In genomic region chr6:137866914-137867684, GRCh38 we compare ENCODE assay signal across 8 cellular contexts. TPM values are rescaled to one million over a fixed set of nuclear protein-coding genes. Genes with fewer than 3 reads are reported as not detected.
A peak's percentile ranks its signal among the peaks of the same experiment; 100 is the strongest.
DNase-seq lines count a peak whose midpoint lies in the region; ATAC-seq lines count a peak whose summit lies in the region.

Gene TNFAIP3 (plus strand): TSS chr6:137867259. CDS start chr6:137871228, 3,969 bp downstream.

- peaks cover 0 to 4% of the 10 kb centered on the region in 2 donors for H3K27me3 Mint-ChIP-seq in CD4-positive, alpha-beta memory T cell
- H3K27me3 Mint-ChIP-seq in activated CD4-positive, alpha-beta memory T cell treated with anti-CD3 and anti-CD28 coated beads, Interleukin-2, amount 10 ng/mL, durations not matched to agents 7 days and 5 days, result no peaks in the 10 kb centered on the region

- peak within 1 kb of the TSS; percentile 96 to 99 (median 99) for H3K27ac Mint-ChIP-seq in CD4-positive, alpha-beta memory T cell
- peak within 1 kb of the TSS; percentile 86 for H3K27ac Mint-ChIP-seq in activated CD4-positive, alpha-beta memory T cell treated with anti-CD3 and anti-CD28 coated beads, Interleukin-2, amount 10 ng/mL, durations not matched to agents 7 days and 5 days

- H3K4me1 Mint-ChIP-seq in CD4-positive, alpha-beta memory T cell, result peaks cover 29 to 68% (median 42%) of the 10 kb centered on the region in 4 donors
- peaks cover 51% of the 10 kb centered on the region for H3K4me1 Mint-ChIP-seq in activated CD4-positive, alpha-beta memory T cell treated with anti-CD3 and anti-CD28 coated beads, Interleukin-2, amount 10 ng/mL, durations not matched to agents 7 days and 5 days

- H3K4me1 ChIP-seq in CD4-positive, alpha-beta memory T cell (ENCODE audit: insufficient read depth, low read length), result peaks cover 32% of the 10 kb centered on the region

- intact Hi-C loops in CD4-positive, alpha-beta memory T cell (cut with micrococcal nuclease), result loop anchor here (1.0 kb wide), 7 partner anchors 43 to 159 kb away; no protein-coding TSS in a partner anchor

- POLR2A ChIA-PET in CD4-positive, alpha-beta memory T cell (lab: Charles Lee; ENCODE audit: partially characterized antibody), result interaction anchor here (0.5 to 9.3 kb wide), 37 partner anchors 8 to 1075 kb away, joined by 3 to 134 read pairs (median 4); partner anchors contain the start of gene MAP3K5
- POLR2A ChIA-PET in activated CD4-positive, alpha-beta memory T cell treated with anti-CD3 and anti-CD28 coated beads, Interleukin-2, amount 10 ng/mL, durations not matched to agents 7 days and 5 days (lab: Charles Lee), result interaction anchor here (0.6 to 7.9 kb wide), 29 partner anchors 8 to 240 kb away, joined by 3 to 45 read pairs (median 5); partner anchors contain the start of gene PERP

- H3K27me3 ChIP-seq in CD4-positive, alpha-beta memory T cell (ENCODE audit: insufficient read depth, low read length), result no peaks in the 10 kb centered on the region

- peak; percentile 96 to 97 (median 97) for DNase-seq in CD4-positive, alpha-beta memory T cell
- DNase-seq in NCI-H774 (lab: John Stamatoyannopoulos, UW), result peak; percentile 92
- DNase-seq in activated CD4-positive, alpha-beta memory T cell treated with anti-CD3 and anti-CD28 coated beads, Interleukin-2, amount 10 ng/mL, durations not matched to agents 7 days and 5 days, result peak; percentile 95
- DNase-seq in ecto neural progenitor cell (ENCODE audit: low spot score), result peak; percentile 92
- DNase-seq in lung microvascular endothelial cell (ENCODE audit: low read depth in 2 of 2), result peak; percentile 96 to 97
- DNase-seq in stimulated activated CD4-positive, alpha-beta T cell treated with anti-CD3 and anti-CD28 coated beads, TNF-alpha, amount 100 ng/mL, for 4 hours (ENCODE audit: low read depth in 3 of 3), result peak; percentile 88 to 93 (median 91)

- H3K27ac ChIP-seq in CD4-positive, alpha-beta memory T cell (ENCODE audit: low read depth, low read length), result peak within 1 kb of the TSS; percentile 99

- CTCF ChIA-PET in CD4-positive, alpha-beta memory T cell (lab: Charles Lee; ENCODE audit: partially characterized antibody), result interaction anchor here (0.5 to 8.1 kb wide), 34 partner anchors 9 to 203 kb away, joined by 3 to 97 read pairs (median 5); no protein-coding TSS in a partner anchor
- CTCF ChIA-PET in activated CD4-positive, alpha-beta memory T cell treated with anti-CD3 and anti-CD28 coated beads, Interleukin-2, amount 10 ng/mL, durations not matched to agents 7 days and 5 days (lab: Charles Lee), result interaction anchor here (0.5 to 9.7 kb wide), 29 partner anchors 9 to 1397 kb away, joined by 3 to 182 read pairs (median 5); no protein-coding TSS in a partner anchor

- peaks cover 31 to 56% of the 10 kb centered on the region in 2 donors for H3K36me3 Mint-ChIP-seq in CD4-positive, alpha-beta memory T cell
- H3K36me3 Mint-ChIP-seq in activated CD4-positive, alpha-beta memory T cell treated with anti-CD3 and anti-CD28 coated beads, Interleukin-2, amount 10 ng/mL, durations not matched to agents 7 days and 5 days (ENCODE audit: low read depth), result peaks cover 39% of the 10 kb centered on the region

- ATAC-seq in GM19372 (IDR thresholded peaks at IDR 0.05; ENCODE audit: low read depth, unreplicated experiment) (peak; percentile 63), HG03521 (IDR thresholded peaks at IDR 0.05; ENCODE audit: unreplicated experiment) (peak; percentile 79)

- H3K9me3 Mint-ChIP-seq in CD4-positive, alpha-beta memory T cell, result peaks cover 0 to 3% (median 0%) of the 10 kb centered on the region in 8 donors
- no peaks in the 10 kb centered on the region for H3K9me3 Mint-ChIP-seq in activated CD4-positive, alpha-beta memory T cell treated with anti-CD3 and anti-CD28 coated beads, Interleukin-2, amount 10 ng/mL, durations not matched to agents 7 days and 5 days

- peak within 1 kb of the TSS; percentile 89 to 100 (median 96) for H3K4me3 Mint-ChIP-seq in CD4-positive, alpha-beta memory T cell
- H3K4me3 Mint-ChIP-seq in activated CD4-positive, alpha-beta memory T cell treated with anti-CD3 and anti-CD28 coated beads, Interleukin-2, amount 10 ng/mL, durations not matched to agents 7 days and 5 days, result peak within 1 kb of the TSS; percentile 87

- H3K9me3 ChIP-seq in CD4-positive, alpha-beta memory T cell (ENCODE audit: control insufficient read depth in 1 of 2, low read length in 2 of 2), result no peaks in the 10 kb centered on the region

- peaks cover 8% of the 10 kb centered on the region for H3K36me3 ChIP-seq in CD4-positive, alpha-beta memory T cell (ENCODE audit: insufficient read depth, low read length)

- H3K4me3 ChIP-seq in CD4-positive, alpha-beta memory T cell (ENCODE audit: low read length in 2 of 2), result peak within 1 kb of the TSS; percentile 78 to 93

RNA-seq across cellular contexts. Expression of gene TNFAIP3, which starts in this region (rescaled TPM):
- total RNA-seq in CD4-positive, alpha-beta memory T cell, result 100 to 1,000 TPM; 145 to 165 TPM
- 100 to 1,000 TPM; 112 to 318 TPM for polyA plus RNA-seq in CD4-positive, alpha-beta memory T cell
- 100 to 1,000 TPM; 143 to 144 TPM for total RNA-seq in activated CD4-positive, alpha-beta memory T cell treated with anti-CD3 and anti-CD28 coated beads, Interleukin-2, amount 10 ng/mL, durations not matched to agents 7 days and 5 days
- total RNA-seq in lung microvascular endothelial cell, result 2.2 and 3.2 TPM in 2 replicates

Comparison
In these comparisons a context has a peak if more than half of its experiments do, and no peak if none do; other contexts are left out.
1. Peak in every context shown above with its lines: DNase-seq, ATAC-seq, H3K4me3 ChIP-seq and H3K27ac ChIP-seq.
2. RNA of gene TNFAIP3 (total RNA-seq): 145 to 165 TPM in CD4-positive, alpha-beta memory T cell and 143 to 144 TPM in activated CD4-positive, alpha-beta memory T cell treated with anti-CD3 and anti-CD28 coated beads, Interleukin-2, amount 10 ng/mL, durations not matched to agents 7 days and 5 days; 2.2 to 3.2 TPM in lung microvascular endothelial cell; every median in the first group is over 10 times any median in the second.